Comparison of ENCODE assay signal across 9 cellular contexts in the genomic region with DNA sequence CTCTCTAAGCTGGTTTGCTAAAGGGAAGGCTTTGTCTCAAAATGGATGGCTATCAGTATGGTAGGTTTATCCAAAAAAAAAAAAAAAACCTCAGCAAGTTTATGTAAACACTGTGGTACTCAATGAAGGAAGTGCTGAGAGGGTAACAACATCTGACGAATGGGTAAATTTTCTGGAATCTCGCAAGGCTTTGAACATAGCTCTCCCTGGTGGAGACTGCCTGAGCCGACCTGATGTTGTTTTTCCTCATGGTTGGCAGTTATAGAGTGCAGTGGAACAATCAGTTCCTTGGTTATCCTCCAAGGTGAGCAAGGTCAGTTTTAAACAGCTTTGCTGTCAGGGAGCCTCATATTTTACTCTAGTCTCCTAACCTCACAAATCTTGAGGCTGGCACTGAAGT.
DNase-seq lines count a peak whose midpoint lies in the region; ATAC-seq, FAIRE-seq and TF ChIP-seq lines count a peak whose summit lies in the region.
"Had no signal": no experiment of that assay in that cellular context is flagged by ENCODE, and none has a peak within 500 bp of the region (broad histone marks: within the 10 kb centered on the region; RNA-seq: fewer than 3 reads in every experiment).

No MANE protein-coding gene starts in this region.

- in situ Hi-C loops in K562 (cut with MboI), result loop anchor here (25.0 kb wide), 1 partner anchor 717 kb away; no protein-coding TSS in a partner anchor

- H4K20me1 ChIP-seq in K562 (replicated peaks; ENCODE audit: control insufficient read depth, insufficient read depth, low read length), result no peaks in the 10 kb centered on the region

- DNase-seq in BE2C (peak; percentile 20), HuH-7 (ENCODE audit: low spot score) (peak; percentile 26), K562 (ENCODE audit: extremely low read depth in 1 of 4, low spot score in 3 of 4) (no peak), left colon (no peak), substantia nigra (lab: John Stamatoyannopoulos, UW) (no peak)
- no peak for DNase-seq in activated effector memory CD4-positive, alpha-beta T cell treated with anti-CD3 and anti-CD28 coated beads, Interleukin-2, amount 50 U/mL, for 16 hours
- DNase-seq in activated naive CD4-positive, alpha-beta T cell treated with anti-CD3 and anti-CD28 coated beads for 36 hours, result no peak
- DNase-seq: activated CD4-positive, alpha-beta T cell treated with anti-CD3 and anti-CD28 coated beads, Interleukin-2, amount 50 U/mL, for 4 hours had no signal

- H3K9me3 Mint-ChIP-seq in activated naive CD4-positive, alpha-beta T cell treated with anti-CD3 and anti-CD28 coated beads for 36 hours, result no peaks in the 10 kb centered on the region

- BruUV-seq in K562 (replicated peaks; lab: Mats Ljungman, UMichigan), result no TSS peak

- H3K4me3 ChIP-seq in BE2C (ENCODE audit: low read depth, low read length), result no peak overlapping the region
- no peak overlapping the region for H3K4me3 ChIP-seq in K562

- no peaks in the 10 kb centered on the region for H3K4me1 Mint-ChIP-seq in activated naive CD4-positive, alpha-beta T cell treated with anti-CD3 and anti-CD28 coated beads for 36 hours (ENCODE audit: low read depth)

- H2AFZ ChIP-seq in K562 (ENCODE audit: low read depth, low read length), result no peak overlapping the region

- intact Hi-C loops in K562 (cut with micrococcal nuclease) (no loop called here), left colon (cut with DNase I, micrococcal nuclease) (no loop called here)
- intact Hi-C loops in activated naive CD4-positive, alpha-beta T cell treated with anti-CD3 and anti-CD28 coated beads for 36 hours (cut with micrococcal nuclease), result no loop called here

- CTCF ChIA-PET in K562 (lab: Yijun Ruan, JAX; ENCODE audit: low intra/inter-chr PET ratio), result interaction anchor here (0.6 kb wide), 1 partner anchor 294 kb away, joined by 3 read pairs; no protein-coding TSS in a partner anchor
- CTCF ChIA-PET in activated naive CD4-positive, alpha-beta T cell treated with anti-CD3 and anti-CD28 coated beads for 36 hours (lab: Charles Lee), result interaction anchor here (0.6 to 3.1 kb wide), 5 partner anchors 35 to 1700 kb away, joined by 3 to 23 read pairs (median 3); no protein-coding TSS in a partner anchor

- H3K27ac Mint-ChIP-seq in activated naive CD4-positive, alpha-beta T cell treated with anti-CD3 and anti-CD28 coated beads for 36 hours, result no peak overlapping the region

- 0% methylated on average over 3 of the region's 3 CpGs for WGBS in K562 (ENCODE audit: insufficient coverage, low coverage, missing lambda C conversion rate)

- no peak for TF ChIP-seq EP300 in K562 (IDR thresholded peaks at IDR 0.05; ENCODE audit: low read length)

- no peak overlapping the region for H3K4me3 Mint-ChIP-seq in activated naive CD4-positive, alpha-beta T cell treated with anti-CD3 and anti-CD28 coated beads for 36 hours

- H3K27me3 Mint-ChIP-seq in activated naive CD4-positive, alpha-beta T cell treated with anti-CD3 and anti-CD28 coated beads for 36 hours (ENCODE audit: low read depth), result no peaks in the 10 kb centered on the region

- peak; percentile 56 for TF ChIP-seq CTCF in BE2C (IDR thresholded peaks at IDR 0.05; ENCODE audit: low read depth, low read length)
- no peak for TF ChIP-seq CTCF in K562 (IDR thresholded peaks at IDR 0.05 in 2 of 3, conservative IDR thresholded peaks at IDR 0.05 in 1 of 3; ENCODE audit: insufficient read depth in 2 of 3, low read depth in 1 of 3, low read length in 3 of 3)

- H3K27ac ChIP-seq in K562 (ENCODE audit: extremely low read depth, low read depth, low read length), result no peak overlapping the region
- no peak overlapping the region for H3K27ac ChIP-seq in substantia nigra (ENCODE audit: low read depth, low read length, poor library complexity, severe bottlenecking)

- no peak overlapping the region for H3K9ac ChIP-seq in K562 (ENCODE audit: insufficient read depth in 1 of 2, low read depth in 2 of 2, low read length in 2 of 2)

- peak; percentile 46 to 55 for TF ChIP-seq RAD21 in K562 (CRISPR knock-in tag; conservative IDR thresholded peaks at IDR 0.05 in 1 of 2, IDR thresholded peaks at IDR 0.05 in 1 of 2)

- POLR2A ChIA-PET in K562 (lab: Yijun Ruan, JAX), result no interaction called here

- H3K4me2 ChIP-seq in K562 (ENCODE audit: insufficient read depth, low read length), result no peak overlapping the region

- H3K36me3 Mint-ChIP-seq in activated naive CD4-positive, alpha-beta T cell treated with anti-CD3 and anti-CD28 coated beads for 36 hours (ENCODE audit: low read depth), result no peaks in the 10 kb centered on the region

- no peak for TF ChIP-seq POLR2A in K562 (conservative IDR thresholded peaks at IDR 0.05)

- H3K27me3 ChIP-seq in BE2C (no peaks in the 10 kb centered on the region), K562 (ENCODE audit: control insufficient read depth in 2 of 2, insufficient read depth in 2 of 2, low read length in 2 of 2) (no peaks in the 10 kb centered on the region)

- H3K9me1 ChIP-seq in K562 (ENCODE audit: control insufficient read depth, insufficient read depth, low read length), result no peaks in the 10 kb centered on the region

- H3K36me3 ChIP-seq in BE2C, result no peaks in the 10 kb centered on the region
- no peaks in the 10 kb centered on the region for H3K36me3 ChIP-seq in K562 (ENCODE audit: control insufficient read depth, insufficient read depth, low read length)

- H3K79me2 ChIP-seq in K562 (ENCODE audit: control insufficient read depth, insufficient read depth, low read length), result no peaks in the 10 kb centered on the region

- H3K4me1 ChIP-seq in BE2C, result no peaks in the 10 kb centered on the region
- H3K4me1 ChIP-seq in K562 (replicated peaks in 1 of 2; ENCODE audit: control insufficient read depth in 2 of 2, insufficient read depth in 2 of 2, low read length in 2 of 2), result no peaks in the 10 kb centered on the region

- H3K9me3 ChIP-seq in BE2C (no peaks in the 10 kb centered on the region), K562 (replicated peaks; ENCODE audit: control insufficient read depth, insufficient read depth, low read depth, low read length) (no peaks in the 10 kb centered on the region)

- ATAC-seq in K562 (no peak), left colon (peak; percentile 52), HG02610 (IDR thresholded peaks at IDR 0.05; ENCODE audit: unreplicated experiment) (no peak)

- no peak for FAIRE-seq in K562 (lab: Jason Lieb, UNC)

TF ChIP-seq in K562, 482 proteins besides CTCF, POLR2A, EP300 and RAD21:
- TF ChIP-seq, protein P1, sequence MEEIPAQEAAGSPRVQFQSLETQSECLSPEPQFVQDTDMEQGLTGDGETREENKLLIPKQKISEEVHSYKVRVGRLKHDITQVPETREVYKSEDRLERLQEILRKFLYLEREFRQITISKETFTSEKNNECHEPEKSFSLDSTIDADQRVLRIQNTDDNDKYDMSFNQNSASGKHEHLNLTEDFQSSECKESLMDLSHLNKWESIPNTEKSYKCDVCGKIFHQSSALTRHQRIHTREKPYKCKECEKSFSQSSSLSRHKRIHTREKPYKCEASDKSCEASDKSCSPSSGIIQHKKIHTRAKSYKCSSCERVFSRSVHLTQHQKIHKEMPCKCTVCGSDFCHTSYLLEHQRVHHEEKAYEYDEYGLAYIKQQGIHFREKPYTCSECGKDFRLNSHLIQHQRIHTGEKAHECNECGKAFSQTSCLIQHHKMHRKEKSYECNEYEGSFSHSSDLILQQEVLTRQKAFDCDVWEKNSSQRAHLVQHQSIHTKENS (CRISPR knock-in tag; IDR thresholded peaks at IDR 0.05), result no peak
- TF ChIP-seq DDX20 (tag; IDR thresholded peaks at IDR 0.05; ENCODE audit: low read depth) (no peak), RCOR1 (IDR thresholded peaks at IDR 0.05; ENCODE audit: borderline replicate concordance in 1 of 2, low read depth in 2 of 2, low read length in 2 of 2) (no peak), ZNF175 (CRISPR knock-in tag; IDR thresholded peaks at IDR 0.05; ENCODE audit: low read depth) (no peak), ATF7 (IDR thresholded peaks at IDR 0.05) (no peak), ZNF436 (CRISPR knock-in tag; IDR thresholded peaks at IDR 0.05) (no peak), MEF2A (IDR thresholded peaks at IDR 0.05; ENCODE audit: control insufficient read depth, low read depth, low read length) (no peak), HLTF (IDR thresholded peaks at IDR 0.05) (no peak)
- TF ChIP-seq, protein P2, sequence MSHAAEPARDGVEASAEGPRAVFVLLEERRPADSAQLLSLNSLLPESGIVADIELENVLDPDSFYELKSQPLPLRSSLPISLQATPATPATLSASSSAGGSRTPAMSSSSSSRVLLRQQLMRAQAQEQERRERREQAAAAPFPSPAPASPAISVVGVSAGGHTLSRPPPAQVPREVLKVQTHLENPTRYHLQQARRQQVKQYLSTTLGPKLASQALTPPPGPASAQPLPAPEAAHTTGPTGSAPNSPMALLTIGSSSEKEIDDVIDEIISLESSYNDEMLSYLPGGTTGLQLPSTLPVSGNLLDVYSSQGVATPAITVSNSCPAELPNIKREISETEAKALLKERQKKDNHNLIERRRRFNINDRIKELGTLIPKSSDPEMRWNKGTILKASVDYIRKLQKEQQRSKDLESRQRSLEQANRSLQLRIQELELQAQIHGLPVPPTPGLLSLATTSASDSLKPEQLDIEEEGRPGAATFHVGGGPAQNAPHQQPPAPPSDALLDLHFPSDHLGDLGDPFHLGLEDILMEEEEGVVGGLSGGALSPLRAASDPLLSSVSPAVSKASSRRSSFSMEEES (CRISPR knock-in tag; IDR thresholded peaks at IDR 0.05), result no peak
TF ChIP-seq in K562: peak in this region for 0.

Comparison
In these comparisons a context has a peak if more than half of its experiments do, and no peak if none do; other contexts are left out.
1. DNase-seq: peak in BE2C (single experiment) and HuH-7 (single experiment); none in K562 (0 of 4), left colon (0 of 2), activated effector memory CD4-positive, alpha-beta T cell treated with anti-CD3 and anti-CD28 coated beads, Interleukin-2, amount 50 U/mL, for 16 hours (single experiment), activated naive CD4-positive, alpha-beta T cell treated with anti-CD3 and anti-CD28 coated beads for 36 hours (single experiment) and substantia nigra (0 of 49).